Comparison of ENCODE assay signal across 13 cellular contexts in the genomic region with DNA sequence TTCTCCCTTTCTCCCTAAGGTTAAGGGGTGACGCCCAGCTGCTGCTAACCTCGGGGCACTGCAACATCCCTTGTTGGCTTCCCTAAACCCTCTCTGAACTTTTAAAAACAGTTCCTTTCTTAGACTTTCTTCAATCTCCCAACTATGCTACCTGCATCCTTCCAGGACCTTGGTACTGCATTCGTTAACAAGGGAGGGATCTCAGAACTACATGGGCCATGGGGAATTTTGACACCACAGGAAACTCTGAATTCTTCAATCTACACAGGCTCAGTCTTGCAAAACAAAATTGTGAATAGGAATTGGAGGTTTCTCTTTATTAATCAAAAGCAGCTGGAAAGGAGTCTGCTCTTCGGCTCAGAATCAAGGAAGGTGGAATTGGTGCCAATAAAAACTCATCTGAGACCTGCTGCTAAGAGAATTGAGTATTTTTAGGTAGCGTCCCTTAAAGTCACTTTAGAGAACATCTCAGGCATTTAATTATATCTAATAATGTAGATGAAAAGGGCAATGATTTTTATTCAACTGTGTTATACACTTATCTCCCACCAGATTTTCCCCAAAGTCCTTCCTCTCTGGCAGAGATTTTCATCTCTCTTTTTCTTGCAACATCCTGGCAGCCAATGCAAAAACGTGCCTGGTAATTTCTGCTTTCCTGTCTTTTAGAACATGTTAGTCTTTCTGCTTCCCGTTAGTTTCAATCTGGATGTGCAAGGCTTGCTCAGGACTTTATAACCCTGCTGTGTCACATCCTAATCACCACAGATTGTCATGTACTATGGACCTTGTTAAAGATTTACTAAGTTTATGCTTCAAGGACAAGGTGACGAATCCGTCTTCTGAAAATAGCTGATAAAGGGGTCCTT.
DNase-seq lines count a peak whose midpoint lies in the region; ATAC-seq and TF ChIP-seq lines count a peak whose summit lies in the region.
"Had no signal": no experiment of that assay in that cellular context is flagged by ENCODE, and none has a peak within 500 bp of the region (broad histone marks: within the 10 kb centered on the region; RNA-seq: fewer than 3 reads in every experiment).

No MANE protein-coding gene starts in this region.

- POLR2A ChIA-PET in BJ (lab: Charles Lee), result no interaction called here

- H3K4me3 ChIP-seq in BJ (ENCODE audit: low read depth, low read length), result no peak overlapping the region

- DNase-seq in BJ (ENCODE audit: low read depth) (peak; percentile 40), amniotic epithelial cell (ENCODE audit: low read depth) (peak; percentile 25), left cardiac atrium (no peak), sciatic nerve (ENCODE audit: low spot score) (no peak), ecto neural progenitor cell (ENCODE audit: low spot score) (no peak), SHP77 (lab: John Stamatoyannopoulos, UW) (no peak), DMS153 (lab: John Stamatoyannopoulos, UW) (no peak), NCI-H2029 (lab: John Stamatoyannopoulos, UW) (no peak)
- DNase-seq: activated gamma-delta T cell treated with Interleukin-2 at 50 U/mL for 16 hours; CD8-positive, alpha-beta memory T cell; Kasumi-1; NCI-H2227 treated with DMSO at 0.1 percent for 48 hours had no signal

- no peaks in the 10 kb centered on the region; the same call in 1 of the 2 replicates for H3K27me3 ChIP-seq in BJ (ENCODE audit: control insufficient read depth, insufficient read depth, low read length)

- no peak for TF ChIP-seq CTCF in BJ (IDR thresholded peaks at IDR 0.05; ENCODE audit: insufficient read depth, low read depth, low read length)

- intact Hi-C loops in left cardiac atrium (cut with DNase I), result no loop called here
- intact Hi-C loops in sciatic nerve (cut with DNase I), result no loop called here

- H3K36me3 ChIP-seq in BJ (ENCODE audit: control insufficient read depth, insufficient read depth, low read length), result no peaks in the 10 kb centered on the region

- CTCF ChIA-PET in BJ (lab: Yijun Ruan, JAX), result interaction anchor here (1.3 kb wide), 1 partner anchor 21 kb away, joined by 5 read pairs; no protein-coding TSS in a partner anchor

- ATAC-seq in left cardiac atrium (peak; percentile 26 to 32), sciatic nerve (peak; percentile 90)
- ATAC-seq: activated CD4-positive, CD25-positive, alpha-beta regulatory T cell treated with anti-CD3 and anti-CD28 coated beads, Interleukin-2, amount 50 U/mL, for 24 hours had no signal

Comparison
In these comparisons a context has a peak if more than half of its experiments do, and no peak if none do; other contexts are left out.
1. DNase-seq: peak in BJ (single experiment) and amniotic epithelial cell (single experiment); none in left cardiac atrium (single experiment), sciatic nerve (single experiment), ecto neural progenitor cell (single experiment), SHP77 (0 of 2), DMS153 (single experiment) and NCI-H2029 (single experiment).